In genomic region chr2:118310016-118310877, GRCh38 we compare ENCODE assay signal across 8 cellular contexts.
DNase-seq lines count a peak whose midpoint lies in the region; ATAC-seq, FAIRE-seq and TF ChIP-seq lines count a peak whose summit lies in the region.

No MANE protein-coding gene starts in this region.

- H3K79me2 ChIP-seq in parathyroid adenoma: no peaks in the 10 kb centered on the region

- H3K27me3 Mint-ChIP-seq in activated T-helper 2 cell treated with anti-CD3 and anti-CD28 coated beads, Interferon-gamma antibody, Interleukin-2, Interleukin-4, amounts not matched to agents 10 μg/mL and 5 μg/mL and 100 μg/mL, durations not matched to agents 14 hours and 24 hours and 36 hours (ENCODE audit: low read depth): peaks cover 29% of the 10 kb centered on the region

- intact Hi-C loops in activated T-helper 2 cell treated with anti-CD3 and anti-CD28 coated beads, Interferon-gamma antibody, Interleukin-2, Interleukin-4, amounts not matched to agents 10 μg/mL and 5 μg/mL and 100 μg/mL, durations not matched to agents 14 hours and 24 hours and 36 hours (cut with micrococcal nuclease): loop anchor here (1.0 to 10.0 kb wide), 5 partner anchors 86 to 1057 kb away; partner anchors contain the start of genes C2orf76, DBI, DDX18 and INSIG2

- H3K27ac ChIP-seq in gastroesophageal sphincter (peak overlapping the region in 2 of 4 donors; percentile 14 to 34), parathyroid adenoma (no peak overlapping the region), thymus (ENCODE audit: low read depth) (peak overlapping the region; percentile 81)

- H3K27ac Mint-ChIP-seq in activated T-helper 2 cell treated with anti-CD3 and anti-CD28 coated beads, Interferon-gamma antibody, Interleukin-2, Interleukin-4, amounts not matched to agents 10 μg/mL and 5 μg/mL and 100 μg/mL, durations not matched to agents 14 hours and 24 hours and 36 hours: peak overlapping the region; percentile 93

- H3K9ac ChIP-seq in parathyroid adenoma: no peak overlapping the region

- no peaks in the 10 kb centered on the region for H3K36me3 Mint-ChIP-seq in activated T-helper 2 cell treated with anti-CD3 and anti-CD28 coated beads, Interferon-gamma antibody, Interleukin-2, Interleukin-4, amounts not matched to agents 10 μg/mL and 5 μg/mL and 100 μg/mL, durations not matched to agents 14 hours and 24 hours and 36 hours (ENCODE audit: low read depth)

- H3K4me3 ChIP-seq in gastroesophageal sphincter (peak overlapping the region; percentile 23 to 61), parathyroid adenoma (ENCODE audit: low read depth, low read length) (peak overlapping the region; percentile 60), thymus (ENCODE audit: low read length) (peak overlapping the region; percentile 83)

- no peak for FAIRE-seq in H54 (lab: Jason Lieb, UNC)

- ATAC-seq in GM21528 (IDR thresholded peaks at IDR 0.05; ENCODE audit: low FRiP score, unreplicated experiment): peak; percentile 73
- no peak for ATAC-seq in gastroesophageal sphincter

- H3K4me1 Mint-ChIP-seq in activated T-helper 2 cell treated with anti-CD3 and anti-CD28 coated beads, Interferon-gamma antibody, Interleukin-2, Interleukin-4, amounts not matched to agents 10 μg/mL and 5 μg/mL and 100 μg/mL, durations not matched to agents 14 hours and 24 hours and 36 hours (ENCODE audit: low read depth): peaks cover 4% of the 10 kb centered on the region

- H3K4me2 ChIP-seq in parathyroid adenoma (ENCODE audit: low read length): peak overlapping the region; percentile 69

- TF ChIP-seq POLR2A in gastroesophageal sphincter (IDR thresholded peaks at IDR 0.05): no peak
- TF ChIP-seq POLR2A in H54 (IDR thresholded peaks at IDR 0.05; ENCODE audit: low read depth, low read length): no peak

- peak overlapping the region; percentile 79 for H3K4me3 Mint-ChIP-seq in activated T-helper 2 cell treated with anti-CD3 and anti-CD28 coated beads, Interferon-gamma antibody, Interleukin-2, Interleukin-4, amounts not matched to agents 10 μg/mL and 5 μg/mL and 100 μg/mL, durations not matched to agents 14 hours and 24 hours and 36 hours (ENCODE audit: low read depth)

- H3K9me3 ChIP-seq in gastroesophageal sphincter (no peaks in the 10 kb centered on the region), parathyroid adenoma (ENCODE audit: control insufficient read depth, low read length) (no peaks in the 10 kb centered on the region), thymus (ENCODE audit: control insufficient read depth) (no peaks in the 10 kb centered on the region)

- no peak for TF ChIP-seq EP300 in gastroesophageal sphincter (IDR thresholded peaks at IDR 0.05)

- peak overlapping the region; percentile 96 for H2AFZ ChIP-seq in parathyroid adenoma

- WGBS in gastroesophageal sphincter (ENCODE audit: low coverage in 1 of 2), 2 donors: 2 to 4% methylated on average over 9 to 41 of the region's 57 CpGs
- WGBS in thymus: 2% methylated on average over 57 of the region's 57 CpGs

- DNase-seq in DMS 273 treated with DMSO at 0.1 percent for 48 hours (lab: John Stamatoyannopoulos, UW): peak; percentile 23
- DNase-seq in NCI-H526 treated with DMSO at 0.1 percent for 48 hours (lab: John Stamatoyannopoulos, UW): peak; percentile 44
- DNase-seq in activated T-helper 2 cell treated with anti-CD3 and anti-CD28 coated beads, Interferon-gamma antibody, Interleukin-2, Interleukin-4, amounts not matched to agents 10 μg/mL and 5 μg/mL and 100 μg/mL, durations not matched to agents 14 hours and 24 hours and 36 hours (ENCODE audit: low spot score): peak; percentile 71
- no peak for DNase-seq in H54 (ENCODE audit: insufficient read length, low spot score)

- no peaks in the 10 kb centered on the region for H3K36me3 ChIP-seq in gastroesophageal sphincter
- no peaks in the 10 kb centered on the region for H3K36me3 ChIP-seq in parathyroid adenoma (ENCODE audit: control insufficient read depth, insufficient read depth, low read length)
- no peaks in the 10 kb centered on the region for H3K36me3 ChIP-seq in thymus (ENCODE audit: control insufficient read depth, insufficient read depth)

- H3K27me3 ChIP-seq in gastroesophageal sphincter (peaks cover 56% of the 10 kb centered on the region), parathyroid adenoma (ENCODE audit: control insufficient read depth, insufficient read depth, low read length) (no peaks in the 10 kb centered on the region), thymus (ENCODE audit: control insufficient read depth, insufficient read depth) (peaks cover 2% of the 10 kb centered on the region)

- TF ChIP-seq CTCF in gastroesophageal sphincter (IDR thresholded peaks at IDR 0.05) (no peak), parathyroid adenoma (IDR thresholded peaks at IDR 0.05) (no peak)

- H3K9me3 Mint-ChIP-seq in activated T-helper 2 cell treated with anti-CD3 and anti-CD28 coated beads, Interferon-gamma antibody, Interleukin-2, Interleukin-4, amounts not matched to agents 10 μg/mL and 5 μg/mL and 100 μg/mL, durations not matched to agents 14 hours and 24 hours and 36 hours: no peaks in the 10 kb centered on the region

- peaks cover 0 to 18% (median 0%) of the 10 kb centered on the region in 3 donors for H3K4me1 ChIP-seq in gastroesophageal sphincter
- H3K4me1 ChIP-seq in parathyroid adenoma: no peaks in the 10 kb centered on the region
- H3K4me1 ChIP-seq in thymus (ENCODE audit: control insufficient read depth, insufficient read depth, low read length): no peaks in the 10 kb centered on the region
